2 cellular contexts compared by ENCODE assay signal in genomic region chr6:166300357-166300987, GRCh38.
TF ChIP-seq lines count a peak whose summit lies in the region.

No MANE protein-coding gene starts in this region.

TF ChIP-seq in K562, 482 proteins besides CTCF, POLR2A, EP300 and RAD21 (continued from another document):
- TF ChIP-seq THAP7 (CRISPR knock-in tag; IDR thresholded peaks at IDR 0.05) (no peak), MAFG (tag; conservative IDR thresholded peaks at IDR 0.05) (peak; percentile 93), NFE2 (IDR thresholded peaks at IDR 0.05; ENCODE audit: low read depth) (0 out of 2 replicates have a peak, but pooled peaks have one; percentile 26), MAFK (IDR thresholded peaks at IDR 0.05; ENCODE audit: low read length) (peak; percentile 94), ZNF253 (CRISPR knock-in tag; conservative IDR thresholded peaks at IDR 0.05) (no peak), CREBBP (IDR thresholded peaks at IDR 0.05; ENCODE audit: low read depth, low read length) (no peak), C11orf30 (IDR thresholded peaks at IDR 0.05; ENCODE audit: low read depth) (peak; percentile 95), ZNF512 (tag; IDR thresholded peaks at IDR 0.05) (peak; percentile 30; the same call in 1 of the 2 replicates), ZNF609 (CRISPR knock-in tag; IDR thresholded peaks at IDR 0.05; ENCODE audit: borderline replicate concordance) (no peak)
TF ChIP-seq in K562: peak in this region for 7.

TF ChIP-seq in HEK293T, 16 proteins besides CTCF, POLR2A, EP300 and RAD21 (continued from another document):
- TF ChIP-seq BHLHE40 (IDR thresholded peaks at IDR 0.05; ENCODE audit: borderline replicate concordance) (no peak), PKNOX1 (IDR thresholded peaks at IDR 0.05) (no peak), TARDBP (IDR thresholded peaks at IDR 0.05) (no peak), FOXA1 (IDR thresholded peaks at IDR 0.05) (no peak), ARNT (IDR thresholded peaks at IDR 0.05) (no peak), FOXK2 (IDR thresholded peaks at IDR 0.05) (no peak), ZNF384 (IDR thresholded peaks at IDR 0.05) (no peak), HDGF (IDR thresholded peaks at IDR 0.05; ENCODE audit: borderline replicate concordance) (no peak), L3MBTL2 (conservative IDR thresholded peaks at IDR 0.05) (no peak), LEF1 (IDR thresholded peaks at IDR 0.05; ENCODE audit: borderline replicate concordance) (no peak), SP1 (IDR thresholded peaks at IDR 0.05) (no peak)
